ENCODE assay signal across 8 cellular contexts in the genomic region with DNA sequence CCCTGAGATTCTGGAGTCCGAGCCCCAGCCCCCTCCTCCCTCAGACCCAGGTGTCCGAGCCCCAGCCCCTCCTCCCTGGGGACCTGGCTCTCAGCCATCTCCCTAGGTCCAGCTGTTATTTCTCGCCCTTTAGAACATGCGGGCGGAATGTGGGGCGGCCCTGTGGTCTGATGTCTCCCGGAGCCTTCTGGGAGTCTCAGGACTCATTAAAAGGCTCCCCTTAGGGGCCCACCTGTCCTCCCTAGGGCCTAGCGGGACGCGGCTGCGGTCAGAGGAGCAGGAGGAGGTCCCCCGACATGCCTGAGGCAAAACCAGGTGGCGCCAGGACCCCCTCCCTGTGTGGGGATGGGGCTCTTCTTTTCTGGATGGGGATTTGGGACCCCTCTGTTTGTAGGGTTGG. TPM values are rescaled to one million over a fixed set of nuclear protein-coding genes. Genes with fewer than 3 reads are reported as not detected.
DNase-seq lines count a peak whose midpoint lies in the region; ATAC-seq and TF ChIP-seq lines count a peak whose summit lies in the region.

A gene (plus strand): TSS at position 235 of the 400 bp plus-strand sequence. CDS start 62 bp downstream, at position 297.

- ATAC-seq in body of pancreas (no peak), mucosa of descending colon (no peak), HG02981 (IDR thresholded peaks at IDR 0.05; ENCODE audit: unreplicated experiment) (no peak), GM21381 (IDR thresholded peaks at IDR 0.05; ENCODE audit: unreplicated experiment) (no peak), GM18519 (IDR thresholded peaks at IDR 0.05; ENCODE audit: low FRiP score, unreplicated experiment) (no peak)

- CTCF ChIA-PET in AG04450 (lab: Charles Lee), result interaction anchor here (1.0 kb wide), 1 partner anchor 64 kb away, joined by 3 read pairs; no protein-coding TSS in a partner anchor

- H3K9me3 ChIP-seq in AG04450 (ENCODE audit: control insufficient read depth, insufficient read depth, low read length), result no peaks in the 10 kb centered on the region; the same call in 1 of the 2 replicates
- H3K9me3 ChIP-seq in body of pancreas, result no peaks in the 10 kb centered on the region
- H3K9me3 ChIP-seq in mucosa of descending colon, result no peaks in the 10 kb centered on the region

- peaks cover 10% of the 10 kb centered on the region for H3K4me1 Mint-ChIP-seq in HFFc6 (ENCODE audit: low read depth)

- POLR2A ChIA-PET in AG04450 (lab: Yijun Ruan, JAX), result no interaction called here

- no peaks in the 10 kb centered on the region for H3K36me3 Mint-ChIP-seq in HFFc6 (ENCODE audit: low read depth)

- no peak for TF ChIP-seq POLR2A in body of pancreas (IDR thresholded peaks at IDR 0.05)

- peaks cover 42% of the 10 kb centered on the region for H3K27me3 Mint-ChIP-seq in HFFc6 (ENCODE audit: insufficient read depth)

- no peaks in the 10 kb centered on the region for H3K36me3 ChIP-seq in body of pancreas (replicated peaks in 1 of 2; ENCODE audit: insufficient read depth in 1 of 2, low read depth in 2 of 2)
- H3K36me3 ChIP-seq in mucosa of descending colon (ENCODE audit: low read depth), result no peaks in the 10 kb centered on the region

- peak within 1 kb of the TSS; percentile 82 for H3K4me3 Mint-ChIP-seq in HFFc6

- H3K4me1 ChIP-seq in body of pancreas, result peaks cover 26% of the 10 kb centered on the region
- H3K4me1 ChIP-seq in mucosa of descending colon (ENCODE audit: low read depth), result peaks cover 4% of the 10 kb centered on the region

- H3K9me3 Mint-ChIP-seq in HFFc6, result no peaks in the 10 kb centered on the region

- H3K27me3 ChIP-seq in AG04450 (ENCODE audit: control insufficient read depth, insufficient read depth, low read length) (peaks cover 36% of the 10 kb centered on the region), body of pancreas (peaks cover 0 to 6% of the 10 kb centered on the region in 2 donors)

- H3K27ac Mint-ChIP-seq in HFFc6, result no peak within 1 kb of the TSS; the same call in 1 of the 2 replicates

- peak within 1 kb of the TSS; percentile 67 for H3K4me3 ChIP-seq in AG04450 (ENCODE audit: low read depth, low read length)
- peak within 1 kb of the TSS; percentile 15 to 57 for H3K4me3 ChIP-seq in body of pancreas
- peak within 1 kb of the TSS; percentile 9 for H3K4me3 ChIP-seq in mucosa of descending colon

- no peak for DNase-seq in AG04450 (ENCODE audit: low read depth, low spot score)
- no peak for DNase-seq in HFFc6
- peak in 2 of 4 donors; percentile 31 to 35 for DNase-seq in body of pancreas
- no peak for DNase-seq in mucosa of descending colon
- no peak for DNase-seq in hypothalamus (lab: John Stamatoyannopoulos, UW)

- TF ChIP-seq CTCF in AG04450 (IDR thresholded peaks at IDR 0.05; ENCODE audit: low read depth, low read length) (no peak), HFFc6 (IDR thresholded peaks at IDR 0.05) (no peak), body of pancreas (IDR thresholded peaks at IDR 0.05) (no peak), mucosa of descending colon (IDR thresholded peaks at IDR 0.05) (no peak)

- H3K27ac ChIP-seq in AG04450 (ENCODE audit: low read depth, low read length) (no peak within 1 kb of the TSS), body of pancreas (peak within 1 kb of the TSS in 3 of 4 donors; percentile 20 to 81 (median 62))

- intact Hi-C loops in body of pancreas (cut with DNase I) (no loop called here), mucosa of descending colon (cut with DNase I, micrococcal nuclease) (no loop called here)

- 0 to 12% methylated on average over 1 to 11 of the region's 13 CpGs for WGBS in body of pancreas, 2 donors

RNA-seq across cellular contexts. Expression of the gene that starts here (rescaled TPM):
- not detected in 2 replicates for polyA plus RNA-seq in AG04450 (2011; rRNA removed)
- polyA minus RNA-seq in AG04450 (2011; rRNA and poly(A)+ RNA removed), result not detected in 2 replicates
- not detected for total RNA-seq in HFFc6 (2021; fragmentation: NEBNext Ultra II Directional; extraction: Animal tissue kit (Norgen Biotek cat#: 25700))
- total RNA-seq in body of pancreas (not detected), mucosa of descending colon (under 1 TPM in 2 of 3 donors, not detected in 1; 0.10 to 0.14 TPM)

Comparison
In these comparisons a context has a peak if more than half of its experiments do, and no peak if none do; other contexts are left out.
1. H3K4me3 ChIP-seq: peak in every context shown above with its lines; median percentile 67 in AG04450; 36 in body of pancreas; 9 in mucosa of descending colon.